In genomic region chr5:119318256-119318914, GRCh38 we compare ENCODE assay signal across 1 cellular context.
TF ChIP-seq lines count a peak whose summit lies in the region.

No MANE protein-coding gene starts in this region.

TF ChIP-seq in K562, 482 proteins besides CTCF, POLR2A, EP300 and RAD21 (continued from another document and continues in another):
- no peak for TF ChIP-seq CHD7 (IDR thresholded peaks at IDR 0.05; ENCODE audit: low read depth, low read length)
- no peak for TF ChIP-seq JUN (IDR thresholded peaks at IDR 0.05; ENCODE audit: borderline replicate concordance, low read depth, low read length)
- TF ChIP-seq JUN (CRISPR knock-in tag; IDR thresholded peaks at IDR 0.05; ENCODE audit: borderline replicate concordance) = no peak
- TF ChIP-seq ZBTB11 (CRISPR knock-in tag; IDR thresholded peaks at IDR 0.05) = no peak
- no peak for TF ChIP-seq KDM4B (IDR thresholded peaks at IDR 0.05; ENCODE audit: borderline replicate concordance in 2 of 2, low read depth in 1 of 2)
- TF ChIP-seq ILF3 (IDR thresholded peaks at IDR 0.05; ENCODE audit: borderline replicate concordance) = no peak
- TF ChIP-seq POLR2H (tag; IDR thresholded peaks at IDR 0.05; ENCODE audit: low read depth) = no peak
- no peak for TF ChIP-seq RERE (CRISPR knock-in tag; IDR thresholded peaks at IDR 0.05; ENCODE audit: borderline replicate concordance)
- peak in 1 of 2 experiments; percentile 38; a peak in 1 of 4 replicates for TF ChIP-seq MNT (conservative IDR thresholded peaks at IDR 0.05)
- TF ChIP-seq E2F6 (IDR thresholded peaks at IDR 0.05; ENCODE audit: borderline replicate concordance in 1 of 2, extremely low read depth in 1 of 2, insufficient read depth in 1 of 2, insufficient read length in 1 of 2, low read depth in 1 of 2, low read length in 1 of 2, poor library complexity in 1 of 2, severe bottlenecking in 1 of 2) = no peak
- TF ChIP-seq ZBTB43 (CRISPR knock-in tag; IDR thresholded peaks at IDR 0.05) = no peak
- TF ChIP-seq ATF4 (CRISPR knock-in tag; IDR thresholded peaks at IDR 0.05) = no peak
- TF ChIP-seq HNRNPL (IDR thresholded peaks at IDR 0.05; ENCODE audit: low read depth, low read length) = no peak
- peak; percentile 16 for TF ChIP-seq TAF9B (IDR thresholded peaks at IDR 0.05; ENCODE audit: partially characterized antibody)
- 0 out of 2 replicates have a peak, but pooled peaks have one; percentile 18 for TF ChIP-seq SMARCE1 (IDR thresholded peaks at IDR 0.05)
- 0 out of 2 replicates have a peak, but pooled peaks have one; percentile 26 for TF ChIP-seq CC2D1A (IDR thresholded peaks at IDR 0.05)
- TF ChIP-seq ZFP1 (CRISPR knock-in tag; IDR thresholded peaks at IDR 0.05) = no peak
- peak; percentile 67 for TF ChIP-seq EGR1 (conservative IDR thresholded peaks at IDR 0.05)
- TF ChIP-seq CXXC5 (CRISPR knock-in tag; IDR thresholded peaks at IDR 0.05) = 0 out of 2 replicates have a peak, but pooled peaks have one; percentile 16
- TF ChIP-seq XRCC5 (IDR thresholded peaks at IDR 0.05; ENCODE audit: low read depth, low read length) = no peak
- TF ChIP-seq SP1 (CRISPR knock-in tag; IDR thresholded peaks at IDR 0.05) = no peak
- 0 out of 2 replicates have a peak, but pooled peaks have one; percentile 23 for TF ChIP-seq ZNF766 (CRISPR knock-in tag; conservative IDR thresholded peaks at IDR 0.05)
- TF ChIP-seq SIRT6 (IDR thresholded peaks at IDR 0.05; ENCODE audit: low read depth, low read length) = no peak
- TF ChIP-seq HMG20A (CRISPR knock-in tag; conservative IDR thresholded peaks at IDR 0.05) = no peak
- TF ChIP-seq KDM5B (IDR thresholded peaks at IDR 0.05; ENCODE audit: insufficient replicate concordance, low read depth, low read length) = no peak
- TF ChIP-seq ZC3H11A (IDR thresholded peaks at IDR 0.05; ENCODE audit: low read depth, low read length) = no peak
- TF ChIP-seq ZZZ3 (IDR thresholded peaks at IDR 0.05) = no peak
- TF ChIP-seq MXI1 (IDR thresholded peaks at IDR 0.05; ENCODE audit: low read depth, low read length) = no peak
- TF ChIP-seq NR2C2 (CRISPR knock-in tag; IDR thresholded peaks at IDR 0.05) = no peak
- peak; percentile 25; the same call in 1 of the 2 replicates for TF ChIP-seq NR2C2 (tag; IDR thresholded peaks at IDR 0.05)
- no peak for TF ChIP-seq NFRKB (IDR thresholded peaks at IDR 0.05; ENCODE audit: low read depth)
- TF ChIP-seq SMAD4 (CRISPR knock-in tag; conservative IDR thresholded peaks at IDR 0.05) = 0 out of 2 replicates have a peak, but pooled peaks have one; percentile 35
